Comparison of ENCODE assay signal across 2 cellular contexts in the genomic region with DNA sequence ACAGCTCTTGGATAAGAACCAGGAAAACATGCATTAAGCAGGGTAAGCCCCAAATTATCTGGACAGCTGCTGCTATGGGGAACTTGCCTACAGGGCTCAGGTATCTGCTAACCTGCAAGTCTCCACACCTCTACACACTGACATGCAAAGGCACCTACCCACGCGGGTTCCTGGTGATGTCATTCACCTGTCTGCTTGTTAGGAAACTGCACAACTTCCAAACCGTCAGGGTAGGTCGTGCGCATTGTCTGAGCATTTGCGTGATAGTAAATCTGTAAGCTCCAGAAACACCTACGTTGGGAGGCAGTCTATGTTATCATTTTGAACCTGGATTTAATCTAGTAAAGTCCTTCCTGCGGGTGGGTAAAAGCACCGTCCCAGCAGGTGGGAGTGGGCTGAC. TPM values are rescaled to one million over a fixed set of nuclear protein-coding genes. Genes with fewer than 3 reads are reported as not detected.
"Had no signal": no experiment of that assay in that cellular context is flagged by ENCODE, and none has a peak within 500 bp of the region (broad histone marks: within the 10 kb centered on the region; RNA-seq: fewer than 3 reads in every experiment).

No MANE protein-coding gene starts in this region.

RNA-seq across cellular contexts. Expression of a gene that starts 42.5 kb away (rescaled TPM):
- total RNA-seq: G401, GM12878 had no signal
